ENCODE assay signal across 23 cellular contexts in genomic region chr14:62674833-62675232, GRCh38.
A peak's percentile ranks its signal among the peaks of the same experiment; 100 is the strongest.
DNase-seq lines count a peak whose midpoint lies in the region; ATAC-seq and TF ChIP-seq lines count a peak whose summit lies in the region.
"Had no signal": no experiment of that assay in that cellular context is flagged by ENCODE, and none has a peak within 500 bp of the region (broad histone marks: within the 10 kb centered on the region; RNA-seq: fewer than 3 reads in every experiment).

No MANE protein-coding gene starts in this region.

- H3K4me2 ChIP-seq in mammary epithelial cell (ENCODE audit: insufficient read depth, low read depth, low read length), result peak overlapping the region; percentile 20

- H3K27me3 ChIP-seq in mammary epithelial cell (ENCODE audit: insufficient read depth, low read length), result no peaks in the 10 kb centered on the region
- H3K27me3 ChIP-seq: body of pancreas had no signal

- no peak overlapping the region for H3K9ac ChIP-seq in mammary epithelial cell (ENCODE audit: insufficient read depth, low read length)

- no peaks in the 10 kb centered on the region for H3K27me3 Mint-ChIP-seq in nephron progenitor cell (ENCODE audit: low read depth, poor library complexity)
- H3K27me3 Mint-ChIP-seq: activated B cell treated with CpG ODN at 0.5 μM for 24 hours; activated naive CD8-positive, alpha-beta T cell; T-cell had no signal

- H3K79me2 ChIP-seq in mammary epithelial cell (ENCODE audit: insufficient read depth, low read length), result no peaks in the 10 kb centered on the region

- H3K27ac ChIP-seq in mammary epithelial cell (ENCODE audit: insufficient read depth, low read depth, low read length), result no peak overlapping the region
- H3K27ac ChIP-seq: body of pancreas, epithelial cell of prostate had no signal

- no peaks in the 10 kb centered on the region for H3K36me3 ChIP-seq in mammary epithelial cell (ENCODE audit: insufficient read depth, low read length)

- POLR2A ChIA-PET in GM10248 (lab: Yijun Ruan, JAX), result no interaction called here

- no peak for TF ChIP-seq CTCF in mammary epithelial cell (conservative IDR thresholded peaks at IDR 0.05 in 1 of 2, IDR thresholded peaks at IDR 0.05 in 1 of 2; ENCODE audit: extremely low read depth in 1 of 2, insufficient read depth in 1 of 2, low read depth in 1 of 2, low read length in 2 of 2)
- no peak for TF ChIP-seq CTCF in nephron progenitor cell (IDR thresholded peaks at IDR 0.05)
- no peak for TF ChIP-seq CTCF in GM10248 (IDR thresholded peaks at IDR 0.05; ENCODE audit: control extremely low read depth, extremely low read depth, low read depth, missing control alignments)

- CTCF ChIA-PET in mammary epithelial cell (lab: Charles Lee; ENCODE audit: low non-redundant PET), result interaction anchor here (0.5 kb wide), 1 partner anchor 165 kb away, joined by 3 read pairs; no protein-coding TSS in a partner anchor
- CTCF ChIA-PET in GM10248 (lab: Yijun Ruan, JAX), result no interaction called here

- in situ Hi-C loops in KBM-7 (cut with MboI; ENCODE audit: low pct_unique_long_range_greater_than_20kb, low sequenced_read_pairs) (no loop called here), mammary epithelial cell (cut with MboI; ENCODE audit: low sequenced_read_pairs in 2 of 2) (no loop called here)

- H3K27ac Mint-ChIP-seq in nephron progenitor cell, result peak overlapping the region; percentile 10
- H3K27ac Mint-ChIP-seq: activated B cell treated with CpG ODN at 0.5 μM for 24 hours; activated CD8-positive, alpha-beta T cell treated with anti-CD3 and anti-CD28 coated beads, Interleukin-2, amount 10 ng/mL, durations not matched to agents 7 days and 5 days; activated naive CD8-positive, alpha-beta T cell; H9; T-cell had no signal

- H4K20me1 ChIP-seq in mammary epithelial cell (ENCODE audit: insufficient read depth, low read length), result no peaks in the 10 kb centered on the region

- DNase-seq in KBM-7, result peak; percentile 59
- DNase-seq in NCI-H2171 (lab: John Stamatoyannopoulos, UW), result peak; percentile 70
- DNase-seq in mammary epithelial cell, result peak; percentile 49
- no peak for DNase-seq in nephron progenitor cell
- DNase-seq in GM10248 (ENCODE audit: extremely low spot score), result no peak
- DNase-seq in stimulated activated CD4-positive, alpha-beta T cell treated with anti-CD3 and anti-CD28 coated beads, Interleukin-2, amount 100 ng/mL, for 24 hours, result no peak
- DNase-seq: activated B cell treated with CpG ODN at 0.5 μM for 24 hours; activated CD8-positive, alpha-beta T cell treated with anti-CD3 and anti-CD28 coated beads, Interleukin-2, amount 10 ng/mL, durations not matched to agents 7 days and 5 days; body of pancreas; dermis blood vessel endothelial cell; H9; KG1; NCI-H1436; NCI-H226; NK-92 treated with Interleukin-12 subunit alpha and Interleukin-12 subunit beta, amount 100 ng/mL, for 24 hours; posterior cingulate gyrus; RPMI8226; stimulated activated CD4-positive, alpha-beta T cell treated with anti-CD3 and anti-CD28 coated beads, Interleukin-4, amount 100 ng/mL, for 24 hours; T-cell had no signal

- no peaks in the 10 kb centered on the region for H3K36me3 Mint-ChIP-seq in nephron progenitor cell (ENCODE audit: low read depth)
- H3K36me3 Mint-ChIP-seq: activated naive CD8-positive, alpha-beta T cell; T-cell had no signal

- H3K9me3 ChIP-seq in mammary epithelial cell (replicated peaks; ENCODE audit: insufficient read depth, low read length), result no peaks in the 10 kb centered on the region
- H3K9me3 ChIP-seq: body of pancreas had no signal

- 44% methylated on average over 2 of the region's 2 CpGs for WGBS in mammary epithelial cell (ENCODE audit: low coverage, missing lambda C conversion rate)

- no peak for ATAC-seq in HG03159 (IDR thresholded peaks at IDR 0.05; ENCODE audit: unreplicated experiment)
- ATAC-seq: activated CD8-positive, alpha-beta T cell treated with anti-CD3 and anti-CD28 coated beads, Interleukin-2, amount 10 ng/mL, durations not matched to agents 7 days and 5 days; body of pancreas; T-cell had no signal

- no peak overlapping the region for H3K4me3 Mint-ChIP-seq in nephron progenitor cell
- H3K4me3 Mint-ChIP-seq: activated B cell treated with CpG ODN at 0.5 μM for 24 hours; activated CD8-positive, alpha-beta T cell treated with anti-CD3 and anti-CD28 coated beads, Interleukin-2, amount 10 ng/mL, durations not matched to agents 7 days and 5 days; activated naive CD8-positive, alpha-beta T cell; H9; T-cell had no signal

- dilution Hi-C loops in mammary epithelial cell (cut with HindIII; ENCODE audit: low sequenced_read_pairs), result no loop called here

- peak overlapping the region; percentile 21 for H2AFZ ChIP-seq in mammary epithelial cell (ENCODE audit: low read depth, low read length)

- H3K4me1 Mint-ChIP-seq in nephron progenitor cell, result peaks cover 19% of the 10 kb centered on the region
- H3K4me1 Mint-ChIP-seq: activated B cell treated with CpG ODN at 0.5 μM for 24 hours, H9, T-cell had no signal

- no peaks in the 10 kb centered on the region for H3K9me3 Mint-ChIP-seq in nephron progenitor cell
- H3K9me3 Mint-ChIP-seq: activated B cell treated with CpG ODN at 0.5 μM for 24 hours, H9 had no signal

- intact Hi-C loops in mammary epithelial cell (cut with micrococcal nuclease), result no loop called here

- H3K4me1 ChIP-seq in mammary epithelial cell (ENCODE audit: insufficient read depth, low read length), result peaks cover 5% of the 10 kb centered on the region
- H3K4me1 ChIP-seq: body of pancreas had no signal

- no TSS peak for BruUV-seq in mammary epithelial cell (replicated peaks; lab: Mats Ljungman, UMichigan)

- no peak overlapping the region for H3K4me3 ChIP-seq in mammary epithelial cell (replicated peaks in 1 of 3; ENCODE audit: insufficient read depth in 1 of 3, low read depth in 2 of 3, low read length in 3 of 3)
- H3K4me3 ChIP-seq: body of pancreas, skin epidermis had no signal

Comparison
In these comparisons a context has a peak if more than half of its experiments do, and no peak if none do; other contexts are left out.
1. DNase-seq: peak in KBM-7 (single experiment), NCI-H2171 (single experiment) and mammary epithelial cell (single experiment); none in nephron progenitor cell (single experiment), GM10248 (single experiment) and stimulated activated CD4-positive, alpha-beta T cell treated with anti-CD3 and anti-CD28 coated beads, Interleukin-2, amount 100 ng/mL, for 24 hours (0 of 2).